ENCODE assay signal across 1 cellular context in the genomic region with DNA sequence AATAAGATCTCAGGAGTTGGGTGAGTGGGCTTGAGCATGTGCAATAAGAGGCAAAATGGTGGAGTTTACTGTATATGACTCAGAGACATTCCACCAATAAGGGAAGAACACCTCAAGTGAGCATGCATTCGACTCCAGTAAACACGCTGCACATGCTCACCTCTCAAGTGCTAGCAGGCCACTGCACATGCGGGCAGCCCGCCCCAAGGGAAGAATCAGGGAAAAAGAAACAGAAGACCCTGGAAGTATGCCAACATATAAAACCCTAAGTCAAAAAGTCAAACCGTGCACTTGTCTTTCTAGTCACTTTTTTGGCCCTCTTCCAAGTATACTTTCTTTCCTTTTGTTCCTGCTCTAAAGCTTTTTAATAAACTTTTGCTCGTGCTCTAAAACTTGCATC.
TF ChIP-seq lines count a peak whose summit lies in the region.

No MANE protein-coding gene starts in this region.

TF ChIP-seq in SK-N-SH treated with all-trans-retinoic acid at 6 μM for 48 hours, 23 proteins besides CTCF, POLR2A, EP300 and RAD21 (continued from another document):
- TF ChIP-seq, protein P1, sequence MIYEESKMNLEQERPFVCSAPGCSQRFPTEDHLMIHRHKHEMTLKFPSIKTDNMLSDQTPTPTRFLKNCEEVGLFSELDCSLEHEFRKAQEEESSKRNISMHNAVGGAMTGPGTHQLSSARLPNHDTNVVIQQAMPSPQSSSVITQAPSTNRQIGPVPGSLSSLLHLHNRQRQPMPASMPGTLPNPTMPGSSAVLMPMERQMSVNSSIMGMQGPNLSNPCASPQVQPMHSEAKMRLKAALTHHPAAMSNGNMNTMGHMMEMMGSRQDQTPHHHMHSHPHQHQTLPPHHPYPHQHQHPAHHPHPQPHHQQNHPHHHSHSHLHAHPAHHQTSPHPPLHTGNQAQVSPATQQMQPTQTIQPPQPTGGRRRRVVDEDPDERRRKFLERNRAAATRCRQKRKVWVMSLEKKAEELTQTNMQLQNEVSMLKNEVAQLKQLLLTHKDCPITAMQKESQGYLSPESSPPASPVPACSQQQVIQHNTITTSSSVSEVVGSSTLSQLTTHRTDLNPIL (CRISPR knock-in tag; IDR thresholded peaks at IDR 0.05; ENCODE audit: low read depth) = no peak
- TF ChIP-seq CSDC2 (CRISPR knock-in tag; IDR thresholded peaks at IDR 0.05) (no peak), ESRRG (CRISPR knock-in tag; IDR thresholded peaks at IDR 0.05) (no peak), GLIS3 (CRISPR knock-in tag; IDR thresholded peaks at IDR 0.05) (no peak), ZNF70 (CRISPR knock-in tag; IDR thresholded peaks at IDR 0.05) (no peak), ZNF8 (CRISPR knock-in tag; IDR thresholded peaks at IDR 0.05) (no peak), ZC3H10 (CRISPR knock-in tag; IDR thresholded peaks at IDR 0.05) (no peak), TOX (CRISPR knock-in tag; IDR thresholded peaks at IDR 0.05; ENCODE audit: borderline replicate concordance) (no peak), PPARA (CRISPR knock-in tag; IDR thresholded peaks at IDR 0.05; ENCODE audit: borderline replicate concordance) (no peak)
- TF ChIP-seq, protein P2, sequence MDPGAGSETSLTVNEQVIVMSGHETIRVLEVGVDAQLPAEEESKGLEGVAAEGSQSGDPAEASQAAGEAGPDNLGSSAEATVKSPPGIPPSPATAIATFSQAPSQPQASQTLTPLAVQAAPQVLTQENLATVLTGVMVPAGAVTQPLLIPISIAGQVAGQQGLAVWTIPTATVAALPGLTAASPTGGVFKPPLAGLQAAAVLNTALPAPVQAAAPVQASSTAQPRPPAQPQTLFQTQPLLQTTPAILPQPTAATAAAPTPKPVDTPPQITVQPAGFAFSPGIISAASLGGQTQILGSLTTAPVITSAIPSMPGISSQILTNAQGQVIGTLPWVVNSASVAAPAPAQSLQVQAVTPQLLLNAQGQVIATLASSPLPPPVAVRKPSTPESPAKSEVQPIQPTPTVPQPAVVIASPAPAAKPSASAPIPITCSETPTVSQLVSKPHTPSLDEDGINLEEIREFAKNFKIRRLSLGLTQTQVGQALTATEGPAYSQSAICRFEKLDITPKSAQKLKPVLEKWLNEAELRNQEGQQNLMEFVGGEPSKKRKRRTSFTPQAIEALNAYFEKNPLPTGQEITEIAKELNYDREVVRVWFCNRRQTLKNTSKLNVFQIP (CRISPR knock-in tag; IDR thresholded peaks at IDR 0.05; ENCODE audit: borderline replicate concordance, low read depth) = no peak
